ENCODE assay signal across 25 cellular contexts in the genomic region with DNA sequence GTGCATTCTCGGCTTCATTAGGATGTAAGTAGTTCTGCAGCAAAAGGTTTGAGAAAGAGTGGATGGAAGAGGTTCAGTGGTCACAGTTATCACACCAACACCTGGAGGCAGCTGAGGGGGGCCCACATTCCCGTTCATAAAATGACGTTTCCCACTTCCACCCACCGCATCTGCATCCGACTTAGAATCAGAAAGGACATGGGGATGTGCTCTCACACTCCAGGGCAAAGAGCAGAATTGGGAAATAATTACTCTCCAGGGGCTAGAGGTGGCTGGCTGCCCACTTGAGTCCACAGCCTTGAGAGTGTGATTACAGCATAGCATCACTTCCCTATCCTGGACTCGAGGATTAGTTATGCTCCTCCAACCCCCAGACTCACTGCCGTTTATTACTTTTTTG.
"Had no signal": no experiment of that assay in that cellular context is flagged by ENCODE, and none has a peak within 500 bp of the region (broad histone marks: within the 10 kb centered on the region; RNA-seq: fewer than 3 reads in every experiment).

No MANE protein-coding gene starts in this region.

- H3K9me3 ChIP-seq: suprapubic skin, transverse colon, vagina had no signal

- H3K4me1 Mint-ChIP-seq: nephron progenitor cell had no signal

- H3K4me3 ChIP-seq: hepatocyte, lung, suprapubic skin, transverse colon, vagina had no signal

- H3K4me1 ChIP-seq: suprapubic skin, transverse colon, vagina had no signal

- ATAC-seq: activated CD8-positive, alpha-beta T cell treated with anti-CD3 and anti-CD28 coated beads for 36 hours; activated naive CD8-positive, alpha-beta T cell treated with anti-CD3 and anti-CD28 coated beads, Interleukin-2, amount 50 U/mL, for 24 hours; esophagus mucosa; stimulated activated naive CD8-positive, alpha-beta T cell treated with anti-CD3 and anti-CD28 coated beads, Interleukin-15, amount 100 ng/mL, for 72 hours had no signal

- DNase-seq: activated CD4-positive, alpha-beta T cell treated with anti-CD3 and anti-CD28 coated beads for 48 hours; activated CD4-positive, CD25-positive, alpha-beta regulatory T cell; activated CD8-positive, alpha-beta T cell treated with anti-CD3 and anti-CD28 coated beads for 36 hours; activated naive CD4-positive, alpha-beta T cell treated with anti-CD3 and anti-CD28 coated beads for 36 hours; activated naive CD8-positive, alpha-beta T cell treated with anti-CD3 and anti-CD28 coated beads, Interleukin-2, amount 50 U/mL, for 24 hours; activated T-cell treated with anti-CD3 and anti-CD28 coated beads, Interleukin-2, amount 50 U/mL, for 24 hours; aorta; brain microvascular endothelial cell; effector CD4-positive, alpha-beta T cell; foreskin fibroblast; nephron progenitor cell; nucleus accumbens; retina; small intestine; stimulated activated CD4-positive, alpha-beta T cell treated with anti-CD3 and anti-CD28 coated beads, Interleukin-4, amount 100 ng/mL, for 1 hour; stimulated activated naive CD8-positive, alpha-beta T cell treated with anti-CD3 and anti-CD28 coated beads, Interleukin-15, amount 100 ng/mL, for 72 hours; T-helper 1 cell; T-helper 9 cell; transverse colon had no signal

- H3K36me3 ChIP-seq: brain microvascular endothelial cell, suprapubic skin, transverse colon, vagina had no signal

- H3K4me3 Mint-ChIP-seq: activated CD8-positive, alpha-beta T cell treated with anti-CD3 and anti-CD28 coated beads for 36 hours; activated naive CD4-positive, alpha-beta T cell treated with anti-CD3 and anti-CD28 coated beads for 36 hours; activated naive CD8-positive, alpha-beta T cell treated with anti-CD3 and anti-CD28 coated beads, Interleukin-2, amount 50 U/mL, for 24 hours; activated T-cell treated with anti-CD3 and anti-CD28 coated beads, Interleukin-2, amount 50 U/mL, for 24 hours; nephron progenitor cell; stimulated activated naive CD8-positive, alpha-beta T cell treated with anti-CD3 and anti-CD28 coated beads, Interleukin-15, amount 100 ng/mL, for 72 hours had no signal

- H3K27ac Mint-ChIP-seq: activated CD8-positive, alpha-beta T cell treated with anti-CD3 and anti-CD28 coated beads for 36 hours; activated naive CD4-positive, alpha-beta T cell treated with anti-CD3 and anti-CD28 coated beads for 36 hours; activated naive CD8-positive, alpha-beta T cell treated with anti-CD3 and anti-CD28 coated beads, Interleukin-2, amount 50 U/mL, for 24 hours; activated T-cell treated with anti-CD3 and anti-CD28 coated beads, Interleukin-2, amount 50 U/mL, for 24 hours; activated T-helper 2 cell treated with anti-CD3 and anti-CD28 coated beads, Interferon-gamma antibody, Interleukin-2, Interleukin-4, amounts not matched to agents 10 μg/mL and 5 μg/mL and 100 μg/mL, durations not matched to agents 14 hours and 24 hours and 36 hours; nephron progenitor cell had no signal

- H3K27me3 ChIP-seq: brain microvascular endothelial cell, hepatocyte, suprapubic skin, transverse colon, vagina had no signal

- H3K27me3 Mint-ChIP-seq: activated CD8-positive, alpha-beta T cell treated with anti-CD3 and anti-CD28 coated beads for 36 hours; activated naive CD8-positive, alpha-beta T cell treated with anti-CD3 and anti-CD28 coated beads, Interleukin-2, amount 50 U/mL, for 24 hours; activated T-cell treated with anti-CD3 and anti-CD28 coated beads, Interleukin-2, amount 50 U/mL, for 24 hours; stimulated activated naive CD8-positive, alpha-beta T cell treated with anti-CD3 and anti-CD28 coated beads, Interleukin-15, amount 100 ng/mL, for 72 hours had no signal

- H3K9me3 Mint-ChIP-seq: activated CD8-positive, alpha-beta T cell treated with anti-CD3 and anti-CD28 coated beads for 36 hours; activated naive CD4-positive, alpha-beta T cell treated with anti-CD3 and anti-CD28 coated beads for 36 hours; activated naive CD8-positive, alpha-beta T cell treated with anti-CD3 and anti-CD28 coated beads, Interleukin-2, amount 50 U/mL, for 24 hours; activated T-cell treated with anti-CD3 and anti-CD28 coated beads, Interleukin-2, amount 50 U/mL, for 24 hours; activated T-helper 2 cell treated with anti-CD3 and anti-CD28 coated beads, Interferon-gamma antibody, Interleukin-2, Interleukin-4, amounts not matched to agents 10 μg/mL and 5 μg/mL and 100 μg/mL, durations not matched to agents 14 hours and 24 hours and 36 hours; stimulated activated naive CD8-positive, alpha-beta T cell treated with anti-CD3 and anti-CD28 coated beads, Interleukin-15, amount 100 ng/mL, for 72 hours had no signal

- H3K27ac ChIP-seq: brain microvascular endothelial cell, hepatocyte, suprapubic skin, transverse colon, vagina had no signal
